Comparison of ENCODE assay signal across 8 cellular contexts in the genomic region with DNA sequence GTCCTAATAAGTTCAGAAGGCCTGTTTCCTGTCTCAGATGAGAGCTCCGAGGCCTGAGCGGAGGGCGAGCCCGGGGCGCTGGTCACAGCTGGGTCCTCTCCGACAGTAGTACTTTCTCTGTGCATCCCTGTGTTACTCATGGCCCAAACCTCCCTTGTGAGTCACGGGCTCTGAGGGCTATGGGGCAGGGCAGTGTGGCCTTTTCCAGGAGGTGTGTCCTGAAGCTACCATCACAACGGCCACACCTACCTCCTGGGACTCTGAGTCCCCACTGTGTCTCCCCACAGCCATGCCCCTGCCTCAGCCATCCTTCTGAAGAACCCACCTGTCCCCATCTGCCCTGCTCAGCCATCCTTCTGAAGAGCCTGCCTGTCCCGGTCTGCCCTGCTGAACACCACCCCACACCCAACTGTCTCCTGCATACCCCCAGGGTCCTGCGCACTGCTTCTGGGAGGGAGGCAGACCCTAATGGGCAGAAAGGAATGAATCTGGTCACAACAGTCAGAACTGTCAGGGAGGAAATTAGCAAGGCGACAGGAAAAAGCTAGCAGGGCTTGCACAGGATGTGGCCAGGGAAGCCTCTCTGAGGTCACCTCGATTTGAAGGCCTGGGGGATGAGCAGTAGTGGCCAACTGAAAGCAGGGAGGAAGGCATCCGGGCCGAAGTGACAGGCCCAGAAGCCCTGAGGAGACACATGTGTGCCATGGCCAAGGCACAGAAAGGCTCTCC.
A peak's percentile ranks its signal among the peaks of the same experiment; 100 is the strongest.
DNase-seq lines count a peak whose midpoint lies in the region; ATAC-seq, FAIRE-seq and TF ChIP-seq lines count a peak whose summit lies in the region.

No MANE protein-coding gene starts in this region.

- peak overlapping the region; percentile 19; the same call in 1 of the 2 replicates for H2BK15ac ChIP-seq in H1 (ENCODE audit: low read length)

- H3K4ac ChIP-seq in H1 (replicated peaks; ENCODE audit: insufficient read length, low read depth, low read length), result no peak overlapping the region

- H3K23me2 ChIP-seq in H1 (ENCODE audit: low read depth, low read length), result no peaks in the 10 kb centered on the region

- H4K20me1 ChIP-seq in H1 (replicated peaks in 1 of 2; ENCODE audit: control insufficient read depth in 1 of 2, insufficient read depth in 2 of 2, low read length in 2 of 2), result no peaks in the 10 kb centered on the region

- no peak overlapping the region for H3K27ac ChIP-seq in H1 (ENCODE audit: low read depth, low read length)

- no peak for FAIRE-seq in H1 (lab: Jason Lieb, UNC)

- no peak overlapping the region for H3K23ac ChIP-seq in H1 (ENCODE audit: insufficient read length)

- no peak overlapping the region for H2AK5ac ChIP-seq in H1 (ENCODE audit: low read depth, low read length)

- WGBS in H1 (ENCODE audit: extremely low coverage in 1 of 2, insufficient coverage in 1 of 2, insufficient read length in 1 of 2, insufficient replicate concordance in 2 of 2, low coverage in 1 of 2, low lambda C conversion rate in 2 of 2, missing lambda C conversion rate in 1 of 2), 2 experiments, result 96% methylated on average over 11 of the region's 14 CpGs; no CpG with 5 or more reads in 1 of the 2 experiments

- no peaks in the 10 kb centered on the region for H3K27me3 ChIP-seq in H1 (replicated peaks in 1 of 4; ENCODE audit: control insufficient read depth in 3 of 4, extremely low read depth in 1 of 4, insufficient read depth in 3 of 4, low read length in 3 of 4)

- no peak overlapping the region; the same call in 1 of the 2 replicates for H2BK12ac ChIP-seq in H1 (ENCODE audit: low read depth, low read length)

- H4K5ac ChIP-seq in H1 (ENCODE audit: insufficient read length, low read depth, low read length), result no peak overlapping the region

- no peaks in the 10 kb centered on the region for H3K9me3 ChIP-seq in H1 (ENCODE audit: insufficient read depth in 2 of 2, low read depth in 1 of 2, low read length in 1 of 2)

- H3K79me1 ChIP-seq in H1 (ENCODE audit: low read depth, low read length), result no peaks in the 10 kb centered on the region

- no peak overlapping the region; the same call in 1 of the 2 replicates for H2BK5ac ChIP-seq in H1 (ENCODE audit: low read depth, low read length)

- H3K56ac ChIP-seq in H1 (replicated peaks; ENCODE audit: insufficient read length, low read depth, low read length), result no peak overlapping the region

- peak; percentile 72 for DNase-seq in 8988T
- peak; percentile 66 for DNase-seq in LHCN-M2 (ENCODE audit: low read depth)
- no peak for DNase-seq in H1 (ENCODE audit: low read depth in 1 of 2, low spot score in 2 of 2)
- no peak for DNase-seq in nucleus accumbens (lab: John Stamatoyannopoulos, UW)
- no peak for DNase-seq in cerebellum (ENCODE audit: low spot score)
- no peak for DNase-seq in ecto neural progenitor cell (ENCODE audit: low spot score)

- no peaks in the 10 kb centered on the region for H3K36me3 ChIP-seq in H1 (ENCODE audit: control insufficient read depth in 2 of 4, insufficient read depth in 4 of 4, low read length in 3 of 4)

- ATAC-seq in GM19395 (IDR thresholded peaks at IDR 0.05; ENCODE audit: unreplicated experiment) (peak; percentile 75), GM18867 (IDR thresholded peaks at IDR 0.05; ENCODE audit: unreplicated experiment) (no peak)

- no peak overlapping the region for H3K4me3 ChIP-seq in H1 (ENCODE audit: extremely low read depth in 1 of 4, insufficient read depth in 2 of 4, low read depth in 3 of 4, low read length in 4 of 4)

- H4K91ac ChIP-seq in H1 (replicated peaks; ENCODE audit: insufficient read length, low read length), result peak overlapping the region; percentile 9

- H2BK120ac ChIP-seq in H1 (replicated peaks; ENCODE audit: low read depth, low read length), result no peak overlapping the region

- no peaks in the 10 kb centered on the region for H3K79me2 ChIP-seq in H1 (ENCODE audit: control insufficient read depth in 1 of 2, insufficient read depth in 2 of 2, low read length in 2 of 2)

- no peak overlapping the region for H3K4me2 ChIP-seq in H1 (ENCODE audit: insufficient read depth in 1 of 2, low read depth in 2 of 2, low read length in 2 of 2)

- H2BK20ac ChIP-seq in H1 (ENCODE audit: low read length), result no peak overlapping the region; the same call in 1 of the 2 replicates

- no peak overlapping the region for H3K18ac ChIP-seq in H1 (ENCODE audit: extremely low read depth, low read length)

- CTCF ChIA-PET in H1 (lab: Charles Lee; ENCODE audit: partially characterized antibody), result interaction anchor here (0.8 to 1.0 kb wide), 3 partner anchors 10 to 87 kb away, joined by 3 read pairs; no protein-coding TSS in a partner anchor

- H3K14ac ChIP-seq in H1 (ENCODE audit: insufficient read length), result no peak overlapping the region

- TF ChIP-seq RAD21 in H1 (IDR thresholded peaks at IDR 0.05 in 1 of 2, conservative IDR thresholded peaks at IDR 0.05 in 1 of 2; ENCODE audit: low read depth in 2 of 2, low read length in 2 of 2), result no peak

- POLR2A ChIA-PET in H1 (lab: Charles Lee; ENCODE audit: partially characterized antibody), result no interaction called here

- TF ChIP-seq POLR2A in H1 (IDR thresholded peaks at IDR 0.05; ENCODE audit: control extremely low read depth in 1 of 2, low read depth in 2 of 2, low read length in 2 of 2), result no peak

- H4K8ac ChIP-seq in H1 (ENCODE audit: extremely low read depth, insufficient read depth, low read length), result no peak overlapping the region

- H3K4me1 ChIP-seq in H1 (replicated peaks in 1 of 4; ENCODE audit: control insufficient read depth in 3 of 4, insufficient read depth in 4 of 4, low read length in 3 of 4), result no peaks in the 10 kb centered on the region; a peak in 1 of 7 replicates

- no peak for TF ChIP-seq CTCF in H1 (IDR thresholded peaks at IDR 0.05; ENCODE audit: control extremely low read depth in 1 of 3, insufficient read depth in 1 of 3, low read depth in 1 of 3, low read length in 3 of 3)

- H3K9ac ChIP-seq in H1 (replicated peaks in 1 of 4; ENCODE audit: extremely low read depth in 1 of 4, low read depth in 3 of 4, low read length in 3 of 4), result no peak overlapping the region; a peak in 1 of 7 replicates

- no peak overlapping the region for H2AFZ ChIP-seq in H1 (ENCODE audit: low read length)

- TF ChIP-seq EP300 in H1 (IDR thresholded peaks at IDR 0.05; ENCODE audit: borderline replicate concordance in 1 of 2, low read depth in 2 of 2, low read length in 2 of 2), result no peak

TF ChIP-seq in H1, 55 proteins besides CTCF, POLR2A, EP300 and RAD21:
- TF ChIP-seq ZNF274 (IDR thresholded peaks at IDR 0.05; ENCODE audit: borderline replicate concordance, extremely low read depth, low read length) (no peak), SP4 (IDR thresholded peaks at IDR 0.05; ENCODE audit: low read length) (no peak), SIRT6 (IDR thresholded peaks at IDR 0.05; ENCODE audit: low read length) (no peak), SUZ12 (IDR thresholded peaks at IDR 0.05; ENCODE audit: low read length) (no peak), GABPA (IDR thresholded peaks at IDR 0.05; ENCODE audit: borderline replicate concordance, insufficient read depth, low read length) (no peak), KDM4A (IDR thresholded peaks at IDR 0.05; ENCODE audit: low read depth, low read length, severe bottlenecking) (no peak), JUND (IDR thresholded peaks at IDR 0.05; ENCODE audit: low read length) (no peak), TAF7 (optimal IDR thresholded peaks at IDR 0.05; ENCODE audit: borderline replicate concordance, low read depth, low read length) (no peak), BCL11A (IDR thresholded peaks at IDR 0.05; ENCODE audit: low read depth in 2 of 2, low read length in 2 of 2) (no peak), TCF12 (IDR thresholded peaks at IDR 0.05; ENCODE audit: low read depth, low read length) (no peak), POLR2AphosphoS5 (IDR thresholded peaks at IDR 0.05; ENCODE audit: low read depth, low read length) (no peak), HDAC6 (IDR thresholded peaks at IDR 0.05; ENCODE audit: low read depth, low read length) (no peak), FOSL1 (IDR thresholded peaks at IDR 0.05; ENCODE audit: insufficient read depth, low read depth, low read length) (no peak), ASH2L (IDR thresholded peaks at IDR 0.05; ENCODE audit: low read length) (no peak), RXRA (IDR thresholded peaks at IDR 0.05; ENCODE audit: insufficient read depth, low read depth, low read length) (no peak)

Comparison
In these comparisons a context has a peak if more than half of its experiments do, and no peak if none do; other contexts are left out.
1. DNase-seq: peak in 8988T (single experiment) and LHCN-M2 (single experiment); none in H1 (0 of 2), nucleus accumbens (0 of 56), cerebellum (single experiment) and ecto neural progenitor cell (single experiment).